26 cellular contexts compared by ENCODE assay signal in genomic region chr2:158664987-158665386, GRCh38.
DNase-seq lines count a peak whose midpoint lies in the region; ATAC-seq and TF ChIP-seq lines count a peak whose summit lies in the region.
"Had no signal": no experiment of that assay in that cellular context is flagged by ENCODE, and none has a peak within 500 bp of the region (broad histone marks: within the 10 kb centered on the region; RNA-seq: fewer than 3 reads in every experiment).

No MANE protein-coding gene starts in this region.

- H3K27me3 Mint-ChIP-seq in activated CD4-positive, alpha-beta T cell treated with anti-CD3 and anti-CD28 coated beads, Interleukin-2, amount 10 ng/mL, durations not matched to agents 24 days and 14 days = no peaks in the 10 kb centered on the region
- H3K27me3 Mint-ChIP-seq: activated naive CD8-positive, alpha-beta T cell treated with anti-CD3 and anti-CD28 coated beads, Interleukin-2, amount 50 U/mL, for 24 hours; B cell; IgD-negative memory B cell had no signal

- intact Hi-C loops in dorsolateral prefrontal cortex (cut with DNase I) (loop anchor here in 1 of 2 donors (10.0 kb wide), 1 partner anchor 210 kb away; the partner anchor contains the start of genes CCDC148 and PKP4), testis (cut with DNase I; ENCODE audit: low total_unique reads) (no loop called here)
- intact Hi-C loops in activated CD4-positive, alpha-beta T cell treated with anti-CD3 and anti-CD28 coated beads, Interleukin-2, amount 10 ng/mL, durations not matched to agents 24 days and 14 days (cut with micrococcal nuclease) = no loop called here

- H3K9me3 ChIP-seq in testis = no peaks in the 10 kb centered on the region
- H3K9me3 ChIP-seq: mucosa of descending colon had no signal

- H3K27ac Mint-ChIP-seq in activated CD4-positive, alpha-beta T cell treated with anti-CD3 and anti-CD28 coated beads, Interleukin-2, amount 10 ng/mL, durations not matched to agents 24 days and 14 days = no peak overlapping the region
- H3K27ac Mint-ChIP-seq: activated naive CD8-positive, alpha-beta T cell treated with anti-CD3 and anti-CD28 coated beads, Interleukin-2, amount 50 U/mL, for 24 hours; B cell; IgD-negative memory B cell had no signal

- H3K27me3 ChIP-seq in dorsolateral prefrontal cortex (no peaks in the 10 kb centered on the region), testis (no peaks in the 10 kb centered on the region)

- H3K27ac ChIP-seq in dorsolateral prefrontal cortex (peak overlapping the region in 38 of 59 donors; percentile 2 to 73 (median 54)), testis (no peak overlapping the region)

- H3K4me1 Mint-ChIP-seq in activated CD4-positive, alpha-beta T cell treated with anti-CD3 and anti-CD28 coated beads, Interleukin-2, amount 10 ng/mL, durations not matched to agents 24 days and 14 days = no peaks in the 10 kb centered on the region
- H3K4me1 Mint-ChIP-seq: activated naive CD8-positive, alpha-beta T cell treated with anti-CD3 and anti-CD28 coated beads, Interleukin-2, amount 50 U/mL, for 24 hours; B cell; IgD-negative memory B cell had no signal

- H3K9me3 Mint-ChIP-seq in activated CD4-positive, alpha-beta T cell treated with anti-CD3 and anti-CD28 coated beads, Interleukin-2, amount 10 ng/mL, durations not matched to agents 24 days and 14 days = no peaks in the 10 kb centered on the region
- H3K9me3 Mint-ChIP-seq: activated naive CD8-positive, alpha-beta T cell treated with anti-CD3 and anti-CD28 coated beads, Interleukin-2, amount 50 U/mL, for 24 hours; IgD-negative memory B cell had no signal

- no peak for ATAC-seq in GM21526 (IDR thresholded peaks at IDR 0.05; ENCODE audit: low FRiP score, unreplicated experiment)
- no peak for ATAC-seq in GM18868 (IDR thresholded peaks at IDR 0.05; ENCODE audit: unreplicated experiment)
- ATAC-seq: activated naive CD8-positive, alpha-beta T cell treated with anti-CD3 and anti-CD28 coated beads, Interleukin-2, amount 50 U/mL, for 24 hours; left colon; mucosa of descending colon had no signal

- H3K36me3 ChIP-seq in testis (ENCODE audit: low read depth, missing control alignments) = no peaks in the 10 kb centered on the region

- H3K4me3 Mint-ChIP-seq in activated CD4-positive, alpha-beta T cell treated with anti-CD3 and anti-CD28 coated beads, Interleukin-2, amount 10 ng/mL, durations not matched to agents 24 days and 14 days = no peak overlapping the region
- H3K4me3 Mint-ChIP-seq: activated naive CD8-positive, alpha-beta T cell treated with anti-CD3 and anti-CD28 coated beads, Interleukin-2, amount 50 U/mL, for 24 hours; B cell; IgD-negative memory B cell had no signal

- no peak for TF ChIP-seq CTCF in dorsolateral prefrontal cortex (IDR thresholded peaks at IDR 0.05 in 54 of 56, conservative IDR thresholded peaks at IDR 0.05 in 2 of 56; ENCODE audit: low read depth in 1 of 56, partially characterized antibody in 56 of 56)
- no peak for TF ChIP-seq CTCF in testis (IDR thresholded peaks at IDR 0.05)

- no peak for TF ChIP-seq POLR2A in testis (IDR thresholded peaks at IDR 0.05)

- H3K4me3 ChIP-seq in dorsolateral prefrontal cortex (no peak overlapping the region), testis (no peak overlapping the region)
- H3K4me3 ChIP-seq: mucosa of descending colon had no signal

- DNase-seq in EL (peak; percentile 42), NCI-H446 treated with DMSO at 0.1 percent for 48 hours (lab: John Stamatoyannopoulos, UW) (peak; percentile 35), dorsolateral prefrontal cortex (peak in 5 of 10 donors; percentile 56 to 66 (median 62)), myocyte (ENCODE audit: low read depth) (peak; percentile 69), testis (no peak)
- DNase-seq in activated CD4-positive, alpha-beta T cell treated with anti-CD3 and anti-CD28 coated beads, Interleukin-2, amount 10 ng/mL, durations not matched to agents 24 days and 14 days = no peak
- DNase-seq: activated CD4-positive, alpha-beta T cell treated with anti-CD3 and anti-CD28 coated beads, Interleukin-2, amount 50 U/mL, for 1 hour; activated CD8-positive, alpha-beta memory T cell treated with anti-CD3 and anti-CD28 coated beads, Interleukin-2, amount 50 U/mL, for 4 hours; activated effector memory CD4-positive, alpha-beta T cell treated with Interleukin-2 at 50 U/mL for 16 hours; activated naive CD8-positive, alpha-beta T cell treated with anti-CD3 and anti-CD28 coated beads, Interleukin-2, amount 50 U/mL, for 24 hours; COR-L47; erythroblast; left colon; MM.1S; mucosa of descending colon; NCI-H146; NCI-H2171 treated with DMSO at 0.1 percent for 48 hours; NCI-H748 treated with DMSO at 0.1 percent for 48 hours; SHP77 treated with DMSO at 0.1 percent for 48 hours; small intestine; stimulated activated naive CD4-positive, alpha-beta T cell treated with Interleukin-2 at 50 U/mL for 16 hours; trophoblast cell had no signal

- H3K4me1 ChIP-seq in testis = peaks cover 5% of the 10 kb centered on the region

- peaks cover 12% of the 10 kb centered on the region for H3K36me3 Mint-ChIP-seq in activated CD4-positive, alpha-beta T cell treated with anti-CD3 and anti-CD28 coated beads, Interleukin-2, amount 10 ng/mL, durations not matched to agents 24 days and 14 days (ENCODE audit: low read depth)

- WGBS in testis, 2 donors = 60 to 70% methylated on average over 3 of the region's 3 CpGs

Comparison
In these comparisons a context has a peak if more than half of its experiments do, and no peak if none do; other contexts are left out.
1. DNase-seq: peak in EL (single experiment), NCI-H446 treated with DMSO at 0.1 percent for 48 hours (single experiment) and myocyte (single experiment); none in testis (single experiment) and activated CD4-positive, alpha-beta T cell treated with anti-CD3 and anti-CD28 coated beads, Interleukin-2, amount 10 ng/mL, durations not matched to agents 24 days and 14 days (single experiment).
2. H3K27ac ChIP-seq: peak in dorsolateral prefrontal cortex (38 of 59); none in testis (0 of 2).